Comparison of ENCODE assay signal across 8 cellular contexts in the genomic region with DNA sequence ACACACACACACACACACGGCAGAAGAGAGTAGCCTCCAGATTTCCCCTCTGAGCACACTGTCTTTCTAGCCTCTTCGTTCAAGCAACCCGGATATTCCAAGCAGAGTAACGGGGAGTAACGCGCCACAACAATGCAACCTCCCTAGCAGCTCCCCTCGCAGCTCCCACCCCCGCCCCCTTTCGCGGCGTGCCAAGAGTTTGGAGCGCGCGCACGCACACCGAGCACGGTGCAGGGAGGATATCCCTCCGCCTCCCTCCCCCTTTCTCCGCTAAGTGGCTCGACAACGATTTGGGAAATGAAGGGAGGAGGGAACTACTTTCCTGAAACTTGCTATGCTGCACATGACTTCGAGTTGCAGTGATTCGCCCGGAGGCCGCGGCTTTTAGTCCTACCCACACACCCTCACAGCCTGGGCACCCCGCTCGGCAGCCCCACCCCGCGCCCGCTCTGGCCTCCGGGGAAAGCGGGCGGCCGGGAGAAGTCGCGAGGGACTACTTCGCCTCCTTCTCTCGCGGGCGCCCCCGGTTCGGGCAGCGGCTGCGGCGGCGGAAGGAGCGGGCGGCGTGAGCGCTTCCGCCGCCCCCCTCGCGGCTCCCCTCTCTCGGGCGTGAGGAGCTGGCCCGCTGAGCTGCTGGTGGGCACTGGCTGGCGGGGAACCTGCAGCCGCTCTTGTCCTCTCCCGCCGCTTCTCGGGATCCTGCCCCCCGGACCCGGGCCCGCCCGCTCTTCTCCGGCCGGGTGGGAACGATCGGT. TPM values are rescaled to one million over a fixed set of nuclear protein-coding genes. Genes with fewer than 3 reads are reported as not detected.
A peak's percentile ranks its signal among the peaks of the same experiment; 100 is the strongest.
DNase-seq lines count a peak whose midpoint lies in the region; ATAC-seq and TF ChIP-seq lines count a peak whose summit lies in the region.

No MANE protein-coding gene starts in this region.

- peak overlapping the region; percentile 69 to 93 (median 89) for H3K9ac ChIP-seq in subcutaneous abdominal adipose tissue (ENCODE audit: low read length in 5 of 5)

- H3K4me1 ChIP-seq in foreskin keratinocyte = peaks cover 19% of the 10 kb centered on the region
- peaks cover 0 to 42% (median 37%) of the 10 kb centered on the region in 5 donors for H3K4me1 ChIP-seq in subcutaneous abdominal adipose tissue (ENCODE audit: control insufficient read depth in 5 of 5, insufficient read depth in 5 of 5, low read length in 5 of 5)

- peak overlapping the region; percentile 99 for H3K27ac Mint-ChIP-seq in nephron progenitor cell

- peaks cover 44% of the 10 kb centered on the region for H3K4me1 Mint-ChIP-seq in nephron progenitor cell

- no peaks in the 10 kb centered on the region for H3K36me3 ChIP-seq in subcutaneous abdominal adipose tissue (ENCODE audit: control insufficient read depth in 5 of 5, insufficient read depth in 5 of 5, low read length in 5 of 5)

- peak overlapping the region; percentile 93 for H3K4me3 Mint-ChIP-seq in nephron progenitor cell

- H3K9me3 Mint-ChIP-seq in nephron progenitor cell = no peaks in the 10 kb centered on the region

- H3K4me3 ChIP-seq in LNCaP clone FGC (ENCODE audit: low read depth, low read length) = peak overlapping the region; percentile 64
- H3K4me3 ChIP-seq in subcutaneous abdominal adipose tissue (ENCODE audit: low read depth in 1 of 5, low read length in 5 of 5) = peak overlapping the region; percentile 75 to 95 (median 87)

- ATAC-seq in GM21825 (IDR thresholded peaks at IDR 0.05; ENCODE audit: unreplicated experiment) = peak; percentile 37
- peak; percentile 65 for ATAC-seq in foreskin keratinocyte

- DNase-seq in DMS53 (lab: John Stamatoyannopoulos, UW) (peak; percentile 96), LNCaP clone FGC (ENCODE audit: low read depth) (peak; percentile 92), SIG-M5 (lab: John Stamatoyannopoulos, UW) (peak; percentile 41), foreskin keratinocyte (peak; percentile 97 to 98), nephron progenitor cell (peak; percentile 92)
- DNase-seq in activated naive CD4-positive, alpha-beta T cell (lab: John Stamatoyannopoulos, UW) = peak in 3 of 4 experiments; percentile 3 to 27 (median 15)

- no peaks in the 10 kb centered on the region for H3K27me3 ChIP-seq in foreskin keratinocyte
- H3K27me3 ChIP-seq in subcutaneous abdominal adipose tissue (ENCODE audit: control insufficient read depth in 5 of 5, insufficient read depth in 4 of 5, low read length in 5 of 5) = no peaks in the 10 kb centered on the region

- TF ChIP-seq CTCF in LNCaP clone FGC (IDR thresholded peaks at IDR 0.05; ENCODE audit: control insufficient read depth, extremely low read depth, insufficient read depth) (no peak), foreskin keratinocyte (conservative IDR thresholded peaks at IDR 0.05) (no peak), nephron progenitor cell (IDR thresholded peaks at IDR 0.05) (no peak)

- peaks cover 3% of the 10 kb centered on the region for H3K27me3 Mint-ChIP-seq in nephron progenitor cell (ENCODE audit: low read depth, poor library complexity)

- no peaks in the 10 kb centered on the region for H3K36me3 Mint-ChIP-seq in nephron progenitor cell (ENCODE audit: low read depth)

- no peaks in the 10 kb centered on the region for H3K9me3 ChIP-seq in subcutaneous abdominal adipose tissue (ENCODE audit: control insufficient read depth in 5 of 5, low read length in 5 of 5)

- H3K27ac ChIP-seq in foreskin keratinocyte = peak overlapping the region; percentile 19
- peak overlapping the region; percentile 84 for H3K27ac ChIP-seq in subcutaneous abdominal adipose tissue (ENCODE audit: low read depth, low read length)

RNA-seq across cellular contexts. Expression of gene SPRED1, which starts 0.7 kb away (rescaled TPM):
- 20.3 and 21.7 TPM in 2 replicates for total RNA-seq in foreskin keratinocyte
- polyA plus RNA-seq in foreskin keratinocyte = 4.3 and 4.5 TPM in 2 replicates

Comparison
In these comparisons a context has a peak if more than half of its experiments do, and no peak if none do; other contexts are left out.
1. Peak in every context shown above with its lines: DNase-seq, ATAC-seq, H3K4me3 ChIP-seq and H3K27ac ChIP-seq.
2. DNase-seq: peak in every context shown above with its lines; median percentile 98 in foreskin keratinocyte; 96 in DMS53; 92 in LNCaP clone FGC; 92 in nephron progenitor cell; 41 in SIG-M5; 15 in activated naive CD4-positive, alpha-beta T cell.